In the genomic region with DNA sequence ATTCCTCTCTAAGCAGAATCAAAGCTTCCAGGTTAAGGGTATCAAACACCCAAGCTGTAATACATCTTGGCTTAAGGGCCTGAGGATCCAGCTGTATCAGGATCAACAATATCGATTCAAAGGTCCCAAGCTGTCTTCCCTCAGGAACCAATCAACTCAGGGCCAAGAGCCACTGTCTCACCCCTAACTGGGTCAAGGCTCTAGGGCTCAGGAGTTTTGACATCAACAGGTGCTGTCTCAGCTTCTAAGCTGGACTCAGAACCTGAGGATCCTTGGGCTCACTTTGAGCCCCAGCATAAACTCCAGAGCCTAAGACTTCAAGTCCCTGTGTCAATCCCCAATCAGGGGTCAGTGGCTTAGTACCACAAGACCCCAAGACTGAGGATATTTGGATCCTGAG, we compare ENCODE assay signal across 11 cellular contexts. TPM values are rescaled to one million over a fixed set of nuclear protein-coding genes. Genes with fewer than 3 reads are reported as not detected.
DNase-seq lines count a peak whose midpoint lies in the region; ATAC-seq, FAIRE-seq and TF ChIP-seq lines count a peak whose summit lies in the region.
"Had no signal": no experiment of that assay in that cellular context is flagged by ENCODE, and none has a peak within 500 bp of the region (broad histone marks: within the 10 kb centered on the region; RNA-seq: fewer than 3 reads in every experiment).

No MANE protein-coding gene starts in this region.

- no peak for TF ChIP-seq POLR2A in stomach (IDR thresholded peaks at IDR 0.05)

- TF ChIP-seq EP300 in stomach (IDR thresholded peaks at IDR 0.05), result no peak

- H3K36me3 ChIP-seq in iPS-18a (ENCODE audit: control insufficient read depth, low read depth, low read length) (peaks cover 8% of the 10 kb centered on the region), stomach (peaks cover 2 to 24% (median 20%) of the 10 kb centered on the region in 4 donors), small intestine (ENCODE audit: control insufficient read depth in 2 of 2, insufficient read depth in 2 of 2, low read length in 2 of 2) (no peaks in the 10 kb centered on the region)

- H3K4me3 ChIP-seq in iPS-18a (ENCODE audit: low read length), result peak overlapping the region; percentile 69
- H3K4me3 ChIP-seq in stomach, result peak overlapping the region; percentile 84 to 100 (median 96)
- no peak overlapping the region for H3K4me3 ChIP-seq in small intestine (ENCODE audit: low read depth in 1 of 2, low read length in 2 of 2)

- peaks cover 4% of the 10 kb centered on the region for H3K4me1 Mint-ChIP-seq in T-helper 2 cell treated with Interferon-gamma antibody and Interleukin-4, amounts not matched to agents 5 μg/mL and 100 μg/mL, for 36 hours (ENCODE audit: low read depth)
- H3K4me1 Mint-ChIP-seq in activated CD4-positive, alpha-beta memory T cell treated with anti-CD3 and anti-CD28 coated beads for 36 hours (ENCODE audit: low read depth), result peaks cover 14% of the 10 kb centered on the region

- peak overlapping the region; percentile 71 for H3K4me3 Mint-ChIP-seq in T-helper 2 cell treated with Interferon-gamma antibody and Interleukin-4, amounts not matched to agents 5 μg/mL and 100 μg/mL, for 36 hours
- peak overlapping the region; percentile 84 for H3K4me3 Mint-ChIP-seq in activated CD4-positive, alpha-beta memory T cell treated with anti-CD3 and anti-CD28 coated beads for 36 hours

- POLR2A ChIA-PET in activated CD4-positive, alpha-beta memory T cell treated with anti-CD3 and anti-CD28 coated beads for 36 hours (lab: Charles Lee), result interaction anchor here (1.2 to 2.5 kb wide), 3 partner anchors 14 to 38 kb away, joined by 4 to 14 read pairs (median 12); a partner anchor contains a TSS

- H3K27me3 Mint-ChIP-seq in T-helper 2 cell treated with Interferon-gamma antibody and Interleukin-4, amounts not matched to agents 5 μg/mL and 100 μg/mL, for 36 hours (ENCODE audit: low read depth), result no peaks in the 10 kb centered on the region
- H3K27me3 Mint-ChIP-seq in activated CD4-positive, alpha-beta memory T cell treated with anti-CD3 and anti-CD28 coated beads for 36 hours, result no peaks in the 10 kb centered on the region

- H3K9me3 Mint-ChIP-seq in T-helper 2 cell treated with Interferon-gamma antibody and Interleukin-4, amounts not matched to agents 5 μg/mL and 100 μg/mL, for 36 hours, result no peaks in the 10 kb centered on the region
- no peaks in the 10 kb centered on the region for H3K9me3 Mint-ChIP-seq in activated CD4-positive, alpha-beta memory T cell treated with anti-CD3 and anti-CD28 coated beads for 36 hours

- no peak for FAIRE-seq in small intestine (lab: Jason Lieb, UNC)
- FAIRE-seq: A204.1 had no signal

- CTCF ChIA-PET in activated CD4-positive, alpha-beta memory T cell treated with anti-CD3 and anti-CD28 coated beads for 36 hours (lab: Charles Lee), result interaction anchor here (0.8 to 2.6 kb wide), 6 partner anchors 19 to 152 kb away, joined by 3 to 12 read pairs (median 8); no protein-coding TSS in a partner anchor

- TF ChIP-seq CTCF in stomach (IDR thresholded peaks at IDR 0.05), result no peak

- WGBS in stomach, 5 donors, result 66 to 80% (median 67%) methylated on average over 1 of the region's 1 CpG
- 35 to 64% (median 56%) methylated on average over 1 of the region's 1 CpG for WGBS in small intestine, 3 donors

- no peaks in the 10 kb centered on the region for H3K27me3 ChIP-seq in iPS-18a (ENCODE audit: control insufficient read depth, insufficient read depth, low read length)
- no peaks in the 10 kb centered on the region for H3K27me3 ChIP-seq in stomach
- no peaks in the 10 kb centered on the region for H3K27me3 ChIP-seq in small intestine (ENCODE audit: control insufficient read depth in 2 of 2, insufficient read depth in 2 of 2, low read length in 2 of 2)

- H3K4me1 ChIP-seq in iPS-18a (ENCODE audit: control insufficient read depth, low read depth, low read length) (no peaks in the 10 kb centered on the region), stomach (peaks cover 16 to 29% (median 28%) of the 10 kb centered on the region in 4 donors), small intestine (ENCODE audit: control insufficient read depth in 2 of 2, insufficient read depth in 1 of 2, low read depth in 1 of 2, low read length in 1 of 2) (peaks cover 0 to 3% of the 10 kb centered on the region in 2 donors)

- no peak overlapping the region for H3K27ac ChIP-seq in iPS-18a (ENCODE audit: low read length)
- H3K27ac ChIP-seq in stomach, result peak overlapping the region in 1 of 5 donors; percentile 88
- no peak overlapping the region for H3K27ac ChIP-seq in small intestine (ENCODE audit: low read depth in 1 of 2, low read length in 1 of 2)

- peaks cover 11% of the 10 kb centered on the region for H3K36me3 Mint-ChIP-seq in T-helper 2 cell treated with Interferon-gamma antibody and Interleukin-4, amounts not matched to agents 5 μg/mL and 100 μg/mL, for 36 hours (ENCODE audit: low read depth)
- H3K36me3 Mint-ChIP-seq in activated CD4-positive, alpha-beta memory T cell treated with anti-CD3 and anti-CD28 coated beads for 36 hours, result peaks cover 2% of the 10 kb centered on the region

- DNase-seq in T-helper 2 cell treated with Interferon-gamma antibody and Interleukin-4, amounts not matched to agents 5 μg/mL and 100 μg/mL, for 36 hours (ENCODE audit: low spot score), result no peak
- DNase-seq in T-helper 2 cell, result no peak
- no peak for DNase-seq in activated CD4-positive, alpha-beta memory T cell treated with anti-CD3 and anti-CD28 coated beads for 36 hours
- DNase-seq in stomach, result no peak
- DNase-seq in NCI-H128 (lab: John Stamatoyannopoulos, UW; ENCODE audit: unreplicated experiment), result no peak
- no peak for DNase-seq in small intestine
- DNase-seq: GOT3 had no signal

- intact Hi-C loops in activated CD4-positive, alpha-beta memory T cell treated with anti-CD3 and anti-CD28 coated beads for 36 hours (cut with micrococcal nuclease), result no loop called here
- intact Hi-C loops in stomach (cut with DNase I; ENCODE audit: low total_unique reads), result no loop called here

- peak overlapping the region; percentile 45 for H3K27ac Mint-ChIP-seq in T-helper 2 cell treated with Interferon-gamma antibody and Interleukin-4, amounts not matched to agents 5 μg/mL and 100 μg/mL, for 36 hours
- H3K27ac Mint-ChIP-seq in activated CD4-positive, alpha-beta memory T cell treated with anti-CD3 and anti-CD28 coated beads for 36 hours, result no peak overlapping the region

- H3K9me3 ChIP-seq in iPS-18a (ENCODE audit: control insufficient read depth, low read depth, low read length) (no peaks in the 10 kb centered on the region), stomach (no peaks in the 10 kb centered on the region), small intestine (ENCODE audit: control insufficient read depth, low read depth) (no peaks in the 10 kb centered on the region)

- ATAC-seq in HG03442 (IDR thresholded peaks at IDR 0.05; ENCODE audit: unreplicated experiment), result no peak

- peak overlapping the region; percentile 48 for H3K9ac ChIP-seq in iPS-18a (ENCODE audit: low read length)

RNA-seq across cellular contexts. Expression of a gene that starts 0.9 kb away (rescaled TPM):
- total RNA-seq in activated CD4-positive, alpha-beta memory T cell treated with anti-CD3 and anti-CD28 coated beads for 36 hours, result 1 to 10 TPM; 6.6 to 7.0 TPM
- 10 to 100 TPM in 1 of 5 donors, 1 to 10 TPM in 3, under 1 TPM in 1; 0.29 to 10.9 (median 2.7) TPM for total RNA-seq in stomach
- polyA plus RNA-seq in stomach, result 1 to 10 TPM; 4.6 to 9.8 (median 5.8) TPM
- 10 to 100 TPM in 1 of 3 donors, 1 to 10 TPM in 2; 4.5 to 11.8 (median 5.9) TPM for polyA plus RNA-seq in small intestine

RNA-seq across cellular contexts. Expression of a gene that starts 7.7 kb away (rescaled TPM):
- total RNA-seq in activated CD4-positive, alpha-beta memory T cell treated with anti-CD3 and anti-CD28 coated beads for 36 hours, result not detected
- not detected for total RNA-seq in stomach
- not detected for polyA plus RNA-seq in stomach
- not detected for polyA plus RNA-seq in small intestine
- total RNA-seq: T-helper 2 cell treated with Interferon-gamma antibody and Interleukin-4, amounts not matched to agents 100 ng/mL and 5 ng/mL, for 36 hours had no signal

RNA-seq across cellular contexts. Expression of a gene that starts 13.8 kb away (rescaled TPM):
- total RNA-seq in activated CD4-positive, alpha-beta memory T cell treated with anti-CD3 and anti-CD28 coated beads for 36 hours, result 100 to 1,000 TPM; 126 to 127 TPM
- 100 to 1,000 TPM in 2 of 5 donors, 10 to 100 TPM in 3; 51.7 to 287 (median 82.6) TPM for total RNA-seq in stomach
- polyA plus RNA-seq in stomach (10 to 100 TPM; 65.1 to 76.0 (median 75.0) TPM), small intestine (10 to 100 TPM; 61.5 to 67.3 (median 66.3) TPM)

RNA-seq across cellular contexts. Expression of a gene that starts 28.2 kb away (rescaled TPM):
- total RNA-seq in activated CD4-positive, alpha-beta memory T cell treated with anti-CD3 and anti-CD28 coated beads for 36 hours, result 10 to 100 TPM; 65.2 to 76.4 TPM
- 100 to 1,000 TPM in 1 of 5 donors, 10 to 100 TPM in 4; 20.6 to 143 (median 59.8) TPM for total RNA-seq in stomach
- polyA plus RNA-seq in stomach, result 10 to 100 TPM; 13.7 to 18.5 (median 17.2) TPM
- polyA plus RNA-seq in small intestine, result 10 to 100 TPM in 2 of 3 donors, 1 to 10 TPM in 1; 9.8 to 29.1 (median 10.3) TPM

RNA-seq across cellular contexts. Expression of a gene that starts 28.9 kb away (rescaled TPM):
- total RNA-seq in activated CD4-positive, alpha-beta memory T cell treated with anti-CD3 and anti-CD28 coated beads for 36 hours, result 10 to 100 TPM; 17.1 to 17.8 TPM
- 10 to 100 TPM in 1 of 5 donors, 1 to 10 TPM in 4; 1.4 to 12.9 (median 9.6) TPM for total RNA-seq in stomach
- 10 to 100 TPM; 20.6 to 33.4 (median 32.7) TPM for polyA plus RNA-seq in stomach
- polyA plus RNA-seq in small intestine, result 10 to 100 TPM; 10.9 to 21.2 (median 18.6) TPM

Comparison
In these comparisons a context has a peak if more than half of its experiments do, and no peak if none do; other contexts are left out.
1. H3K4me3 ChIP-seq: peak in iPS-18a (single experiment) and stomach (4 of 4); none in small intestine (0 of 2).